In genomic region chr17:34720760-34721159, GRCh38 we compare ENCODE assay signal across 1 cellular context.
TF ChIP-seq lines count a peak whose summit lies in the region.

No MANE protein-coding gene starts in this region.

TF ChIP-seq in A549, 52 proteins besides CTCF, POLR2A, EP300 and RAD21 (continued from another document):
- TF ChIP-seq REST (IDR thresholded peaks at IDR 0.05) (no peak), MAX (IDR thresholded peaks at IDR 0.05) (no peak), ZSCAN20 (CRISPR knock-in tag; IDR thresholded peaks at IDR 0.05) (no peak), HMGXB4 (CRISPR knock-in tag; IDR thresholded peaks at IDR 0.05; ENCODE audit: borderline replicate concordance) (no peak), ZNF302 (CRISPR knock-in tag; IDR thresholded peaks at IDR 0.05) (no peak), EHF (CRISPR knock-in tag; IDR thresholded peaks at IDR 0.05) (no peak), ESRRA (IDR thresholded peaks at IDR 0.05; ENCODE audit: borderline replicate concordance, low read length) (no peak), POLR2AphosphoS2 (conservative IDR thresholded peaks at IDR 0.05; ENCODE audit: low read length) (no peak), CEBPB (IDR thresholded peaks at IDR 0.05) (no peak), KDM1A (IDR thresholded peaks at IDR 0.05; ENCODE audit: low read depth) (no peak), MYC (IDR thresholded peaks at IDR 0.05; ENCODE audit: borderline replicate concordance, low read length) (no peak), GATA3 (IDR thresholded peaks at IDR 0.05; ENCODE audit: borderline replicate concordance) (no peak), NPAS2 (CRISPR knock-in tag; IDR thresholded peaks at IDR 0.05; ENCODE audit: borderline replicate concordance) (no peak), TFCP2L1 (CRISPR knock-in tag; IDR thresholded peaks at IDR 0.05) (no peak), RFX5 (IDR thresholded peaks at IDR 0.05) (no peak)
